Comparison of ENCODE assay signal across 8 cellular contexts in genomic region chr2:86194751-86195054, GRCh38. TPM values are rescaled to one million over a fixed set of nuclear protein-coding genes. Genes with fewer than 3 reads are reported as not detected.
DNase-seq lines count a peak whose midpoint lies in the region; ATAC-seq and TF ChIP-seq lines count a peak whose summit lies in the region.

No MANE protein-coding gene starts in this region.

- H3K9me3 ChIP-seq in SJSA1 (replicated peaks) (no peaks in the 10 kb centered on the region), ovary (no peaks in the 10 kb centered on the region)

- H3K36me3 ChIP-seq in SJSA1 (peaks cover 25% of the 10 kb centered on the region), ovary (no peaks in the 10 kb centered on the region)

- H3K27ac ChIP-seq in SJSA1, result peak overlapping the region; percentile 95
- peak overlapping the region in 1 of 2 donors; percentile 98 for H3K27ac ChIP-seq in ovary

- no peak for TF ChIP-seq POLR2A in ovary (IDR thresholded peaks at IDR 0.05)

- no peaks in the 10 kb centered on the region for H3K27me3 ChIP-seq in SJSA1 (replicated peaks)
- H3K27me3 ChIP-seq in ovary, result no peaks in the 10 kb centered on the region

- TF ChIP-seq CTCF in fibroblast of pulmonary artery (IDR thresholded peaks at IDR 0.05; ENCODE audit: low read length, missing control alignments) (no peak), ovary (IDR thresholded peaks at IDR 0.05) (no peak)

- H3K4me3 ChIP-seq in SJSA1, result peak overlapping the region; percentile 86
- H3K4me3 ChIP-seq in fibroblast of pulmonary artery (replicated peaks; ENCODE audit: low read depth, low read length), result peak overlapping the region; percentile 98
- peak overlapping the region; percentile 99 for H3K4me3 ChIP-seq in ovary

- ATAC-seq in GM21381 (IDR thresholded peaks at IDR 0.05; ENCODE audit: unreplicated experiment), result no peak
- no peak for ATAC-seq in HG03196 (IDR thresholded peaks at IDR 0.05; ENCODE audit: unreplicated experiment)

- intact Hi-C loops in ovary (cut with DNase I), result loop anchor here in 1 of 4 donors (5.0 kb wide), 1 partner anchor 248 kb away; the partner anchor contains the start of gene KDM3A

- DNase-seq in NCI-H1105 treated with DMSO at 0.1 percent for 48 hours (lab: John Stamatoyannopoulos, UW) (peak; percentile 89), NCI-H1105 (lab: John Stamatoyannopoulos, UW) (no peak), SJSA1 (ENCODE audit: low read depth in 1 of 2, low spot score in 2 of 2) (no peak), fibroblast of pulmonary artery (ENCODE audit: low read depth) (no peak), ovary (peak in 2 of 5 donors; percentile 93 to 96)
- DNase-seq in effector CD8-positive, alpha-beta T cell (lab: John Stamatoyannopoulos, UW), result no peak

- peaks cover 18% of the 10 kb centered on the region for H3K4me1 ChIP-seq in SJSA1 (replicated peaks)
- H3K4me1 ChIP-seq in ovary (ENCODE audit: insufficient read depth), result peaks cover 11% of the 10 kb centered on the region

- TF ChIP-seq EP300 in ovary (IDR thresholded peaks at IDR 0.05), result no peak

- WGBS in ovary, 3 donors, result 0% methylated on average over 17 of the region's 17 CpGs

RNA-seq across cellular contexts. Expression of gene IMMT, which starts 0.6 kb away (rescaled TPM):
- 54.9 and 73.1 TPM in 2 replicates for total RNA-seq in SJSA1 (2014; rRNA removed; shearing (Covaris generic))
- 10 to 100 TPM; 22.8 to 64.9 (median 48.4) TPM for total RNA-seq in ovary
- 10 to 100 TPM; 30.6 to 99.4 TPM for polyA plus RNA-seq in ovary

RNA-seq across cellular contexts. Expression of gene MRPL35, which starts 4.6 kb away (rescaled TPM):
- 55.4 and 62.6 TPM in 2 replicates for total RNA-seq in SJSA1 (2014; rRNA removed; shearing (Covaris generic))
- 10 to 100 TPM in 6 of 7 donors, 1 to 10 TPM in 1; 9.5 to 29.7 (median 21.4) TPM for total RNA-seq in ovary
- 10 to 100 TPM; 18.6 to 49.1 TPM for polyA plus RNA-seq in ovary
